Comparison of ENCODE assay signal across 11 cellular contexts in the genomic region with DNA sequence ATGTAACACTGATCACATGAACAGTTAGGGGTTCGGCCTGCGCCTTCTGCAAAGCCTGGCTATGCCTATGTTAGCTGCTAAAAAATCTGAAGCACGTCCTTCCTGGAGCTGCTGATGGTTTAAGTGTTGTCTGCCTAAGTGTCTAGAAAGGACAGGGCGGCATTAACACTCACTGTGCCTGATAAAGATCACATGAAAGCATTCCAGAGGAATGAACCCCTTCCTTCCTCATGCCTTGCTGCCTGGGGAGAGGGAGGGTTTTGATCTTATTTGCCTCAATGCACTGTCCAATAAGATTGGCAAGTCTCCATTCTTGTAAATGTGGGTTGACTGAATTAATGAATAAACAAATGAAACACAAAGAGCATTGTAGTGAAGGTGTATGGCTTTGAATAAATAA. TPM values are rescaled to one million over a fixed set of nuclear protein-coding genes. Genes with fewer than 3 reads are reported as not detected.
A peak's percentile ranks its signal among the peaks of the same experiment; 100 is the strongest.
DNase-seq lines count a peak whose midpoint lies in the region; ATAC-seq and TF ChIP-seq lines count a peak whose summit lies in the region.
"Had no signal": no experiment of that assay in that cellular context is flagged by ENCODE, and none has a peak within 500 bp of the region (broad histone marks: within the 10 kb centered on the region; RNA-seq: fewer than 3 reads in every experiment).

No MANE protein-coding gene starts in this region.

- no peak overlapping the region for H3K4me3 Mint-ChIP-seq in stimulated activated effector memory CD8-positive, alpha-beta T cell treated with anti-CD3 and anti-CD28 coated beads, Interleukin-12 subunit alpha, Interleukin-12 subunit beta, amount 100 ng/mL, for 72 hours
- H3K4me3 Mint-ChIP-seq: activated B cell treated with CpG ODN at 0.5 μM for 24 hours; activated naive CD4-positive, alpha-beta T cell treated with anti-CD3 and anti-CD28 coated beads for 36 hours; naive thymus-derived CD4-positive, alpha-beta T cell had no signal

- DNase-seq in ELR (ENCODE audit: low read depth) (peak; percentile 96), SJSA1 (ENCODE audit: low read depth in 1 of 2, low spot score in 2 of 2) (peak; percentile 89 to 94), foreskin keratinocyte (peak; percentile 66 to 89), DMS114 treated with DMSO at 0.1 percent for 48 hours (lab: John Stamatoyannopoulos, UW; ENCODE audit: unreplicated experiment) (no peak), HuH-7.5 (ENCODE audit: low spot score) (no peak)
- no peak for DNase-seq in stimulated activated effector memory CD8-positive, alpha-beta T cell treated with anti-CD3 and anti-CD28 coated beads, Interleukin-12 subunit alpha, Interleukin-12 subunit beta, amount 100 ng/mL, for 72 hours (ENCODE audit: low spot score in 2 of 2)
- DNase-seq: activated B cell treated with CpG ODN at 0.5 μM for 24 hours; activated naive CD4-positive, alpha-beta T cell treated with anti-CD3 and anti-CD28 coated beads for 36 hours; naive thymus-derived CD4-positive, alpha-beta T cell had no signal

- peaks cover 33% of the 10 kb centered on the region for H3K4me1 Mint-ChIP-seq in stimulated activated effector memory CD8-positive, alpha-beta T cell treated with anti-CD3 and anti-CD28 coated beads, Interleukin-12 subunit alpha, Interleukin-12 subunit beta, amount 100 ng/mL, for 72 hours

- no peaks in the 10 kb centered on the region for H3K9me3 ChIP-seq in SJSA1 (replicated peaks)

- ATAC-seq in foreskin keratinocyte (peak; percentile 70), HG02852 (IDR thresholded peaks at IDR 0.05; ENCODE audit: unreplicated experiment) (no peak)
- no peak for ATAC-seq in stimulated activated effector memory CD8-positive, alpha-beta T cell treated with anti-CD3 and anti-CD28 coated beads, Interleukin-12 subunit alpha, Interleukin-12 subunit beta, amount 100 ng/mL, for 72 hours
- ATAC-seq: naive thymus-derived CD4-positive, alpha-beta T cell had no signal

- peaks cover 47% of the 10 kb centered on the region for H3K4me1 ChIP-seq in SJSA1 (replicated peaks)
- H3K4me1 ChIP-seq in foreskin keratinocyte = peaks cover 28% of the 10 kb centered on the region
- peaks cover 19% of the 10 kb centered on the region for H3K4me1 ChIP-seq in rectal smooth muscle tissue (ENCODE audit: control insufficient read depth, insufficient read depth, low read length)

- no peak overlapping the region for H3K27ac Mint-ChIP-seq in stimulated activated effector memory CD8-positive, alpha-beta T cell treated with anti-CD3 and anti-CD28 coated beads, Interleukin-12 subunit alpha, Interleukin-12 subunit beta, amount 100 ng/mL, for 72 hours
- H3K27ac Mint-ChIP-seq: activated B cell treated with CpG ODN at 0.5 μM for 24 hours; activated naive CD4-positive, alpha-beta T cell treated with anti-CD3 and anti-CD28 coated beads for 36 hours had no signal

- peak overlapping the region; percentile 0 for H3K27ac ChIP-seq in SJSA1
- peak overlapping the region; percentile 1 for H3K27ac ChIP-seq in foreskin keratinocyte
- H3K27ac ChIP-seq in rectal smooth muscle tissue (ENCODE audit: low read depth, low read length) = peak overlapping the region; percentile 16

- no peaks in the 10 kb centered on the region for H3K9me3 Mint-ChIP-seq in stimulated activated effector memory CD8-positive, alpha-beta T cell treated with anti-CD3 and anti-CD28 coated beads, Interleukin-12 subunit alpha, Interleukin-12 subunit beta, amount 100 ng/mL, for 72 hours
- H3K9me3 Mint-ChIP-seq: activated B cell treated with CpG ODN at 0.5 μM for 24 hours; activated naive CD4-positive, alpha-beta T cell treated with anti-CD3 and anti-CD28 coated beads for 36 hours; naive thymus-derived CD4-positive, alpha-beta T cell had no signal

- TF ChIP-seq CTCF in foreskin keratinocyte (conservative IDR thresholded peaks at IDR 0.05) = no peak

- H3K36me3 Mint-ChIP-seq in stimulated activated effector memory CD8-positive, alpha-beta T cell treated with anti-CD3 and anti-CD28 coated beads, Interleukin-12 subunit alpha, Interleukin-12 subunit beta, amount 100 ng/mL, for 72 hours = no peaks in the 10 kb centered on the region

- H3K4me3 ChIP-seq in SJSA1 (no peak overlapping the region), rectal smooth muscle tissue (ENCODE audit: low read length) (no peak overlapping the region)

- H3K36me3 ChIP-seq in SJSA1 (no peaks in the 10 kb centered on the region), rectal smooth muscle tissue (ENCODE audit: control insufficient read depth, insufficient read depth, low read length) (no peaks in the 10 kb centered on the region)

- H3K9ac ChIP-seq in rectal smooth muscle tissue (ENCODE audit: low read length) = no peak overlapping the region

- no peaks in the 10 kb centered on the region for H3K27me3 ChIP-seq in SJSA1 (replicated peaks)
- H3K27me3 ChIP-seq in foreskin keratinocyte = no peaks in the 10 kb centered on the region
- H3K27me3 ChIP-seq in rectal smooth muscle tissue (ENCODE audit: control insufficient read depth, insufficient read depth, low read length) = no peaks in the 10 kb centered on the region

RNA-seq across cellular contexts. Expression of gene DOCK9, which starts 5.2 kb away (rescaled TPM):
- 60.6 and 122 TPM in 2 replicates for total RNA-seq in SJSA1 (2014; rRNA removed; shearing (Covaris generic))
- 160 and 175 TPM in 2 replicates for total RNA-seq in foreskin keratinocyte
- 29.6 and 32.6 TPM in 2 replicates for polyA plus RNA-seq in foreskin keratinocyte

Comparison
In these comparisons a context has a peak if more than half of its experiments do, and no peak if none do; other contexts are left out.
1. DNase-seq: peak in ELR (single experiment), SJSA1 (2 of 2) and foreskin keratinocyte (2 of 2); none in DMS114 treated with DMSO at 0.1 percent for 48 hours (single experiment), HuH-7.5 (single experiment) and stimulated activated effector memory CD8-positive, alpha-beta T cell treated with anti-CD3 and anti-CD28 coated beads, Interleukin-12 subunit alpha, Interleukin-12 subunit beta, amount 100 ng/mL, for 72 hours (0 of 2).
2. Peak in every context shown above with its lines, with median percentiles within 50 percentile points of each other: H3K27ac ChIP-seq.